Comparison of ENCODE assay signal across 1 cellular context in the genomic region with DNA sequence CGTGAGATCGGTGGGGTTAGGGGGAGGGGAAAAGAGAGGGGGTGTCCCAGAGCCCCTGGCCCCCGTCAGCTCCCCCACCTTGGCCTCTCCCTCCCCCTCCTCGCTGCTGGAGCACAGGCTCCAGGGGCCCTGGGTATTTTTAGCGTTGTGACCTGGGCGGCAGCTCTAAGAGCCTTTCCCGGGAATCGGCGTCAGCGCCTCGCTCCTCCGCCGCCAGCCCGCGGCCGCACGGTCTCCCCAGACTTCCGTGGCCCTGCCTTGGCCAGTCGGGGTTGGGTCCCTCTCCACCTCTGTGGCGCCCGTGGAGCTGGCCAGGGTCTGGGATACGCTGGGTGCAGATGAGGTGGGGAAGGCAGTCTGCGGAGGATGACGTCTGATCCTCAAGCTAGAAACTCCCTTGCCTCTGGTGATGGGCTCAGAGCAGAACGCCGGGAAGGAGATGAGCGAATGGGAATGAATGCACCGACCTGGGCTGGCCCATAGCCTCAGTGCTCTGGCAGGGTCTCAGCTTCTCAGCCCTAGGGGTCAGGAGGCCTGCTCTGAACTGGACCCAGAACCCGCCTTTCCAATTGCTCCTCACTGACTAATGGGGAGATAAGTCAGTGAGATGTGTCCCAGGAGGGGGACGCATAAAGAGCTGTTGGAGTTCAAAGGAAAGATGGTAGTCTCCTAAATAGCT.
TF ChIP-seq lines count a peak whose summit lies in the region.

No MANE protein-coding gene starts in this region.

TF ChIP-seq in GM12878, 131 proteins besides CTCF, POLR2A, EP300 and RAD21:
- TF ChIP-seq EGR1 (IDR thresholded peaks at IDR 0.05; ENCODE audit: borderline replicate concordance in 1 of 2, low read depth in 2 of 2, low read length in 2 of 2) (no peak), BHLHE40 (IDR thresholded peaks at IDR 0.05; ENCODE audit: borderline replicate concordance in 1 of 2, low read depth in 2 of 2, low read length in 1 of 2) (no peak), BCL11A (IDR thresholded peaks at IDR 0.05; ENCODE audit: low read depth, low read length) (no peak), SIX5 (IDR thresholded peaks at IDR 0.05; ENCODE audit: low read depth, low read length, severe bottlenecking) (no peak), ATF7 (IDR thresholded peaks at IDR 0.05; ENCODE audit: low read depth) (no peak), MYB (IDR thresholded peaks at IDR 0.05; ENCODE audit: borderline replicate concordance, low read depth, low read length) (no peak), STAT3 (IDR thresholded peaks at IDR 0.05; ENCODE audit: low read depth, low read length) (no peak), MEF2B (IDR thresholded peaks at IDR 0.05; ENCODE audit: partially characterized antibody, poor library complexity, severe bottlenecking) (no peak), SMAD1 (IDR thresholded peaks at IDR 0.05; ENCODE audit: low read depth, partially characterized antibody) (no peak), RCOR1 (conservative IDR thresholded peaks at IDR 0.05; ENCODE audit: low read depth, low read length) (no peak), ESRRA (IDR thresholded peaks at IDR 0.05; ENCODE audit: low read length) (no peak), EZH2 (IDR thresholded peaks at IDR 0.05; ENCODE audit: borderline replicate concordance, control insufficient read depth, low read depth, low read length) (no peak), SIN3A (IDR thresholded peaks at IDR 0.05; ENCODE audit: low read depth, low read length) (no peak)
- TF ChIP-seq, protein P1, sequence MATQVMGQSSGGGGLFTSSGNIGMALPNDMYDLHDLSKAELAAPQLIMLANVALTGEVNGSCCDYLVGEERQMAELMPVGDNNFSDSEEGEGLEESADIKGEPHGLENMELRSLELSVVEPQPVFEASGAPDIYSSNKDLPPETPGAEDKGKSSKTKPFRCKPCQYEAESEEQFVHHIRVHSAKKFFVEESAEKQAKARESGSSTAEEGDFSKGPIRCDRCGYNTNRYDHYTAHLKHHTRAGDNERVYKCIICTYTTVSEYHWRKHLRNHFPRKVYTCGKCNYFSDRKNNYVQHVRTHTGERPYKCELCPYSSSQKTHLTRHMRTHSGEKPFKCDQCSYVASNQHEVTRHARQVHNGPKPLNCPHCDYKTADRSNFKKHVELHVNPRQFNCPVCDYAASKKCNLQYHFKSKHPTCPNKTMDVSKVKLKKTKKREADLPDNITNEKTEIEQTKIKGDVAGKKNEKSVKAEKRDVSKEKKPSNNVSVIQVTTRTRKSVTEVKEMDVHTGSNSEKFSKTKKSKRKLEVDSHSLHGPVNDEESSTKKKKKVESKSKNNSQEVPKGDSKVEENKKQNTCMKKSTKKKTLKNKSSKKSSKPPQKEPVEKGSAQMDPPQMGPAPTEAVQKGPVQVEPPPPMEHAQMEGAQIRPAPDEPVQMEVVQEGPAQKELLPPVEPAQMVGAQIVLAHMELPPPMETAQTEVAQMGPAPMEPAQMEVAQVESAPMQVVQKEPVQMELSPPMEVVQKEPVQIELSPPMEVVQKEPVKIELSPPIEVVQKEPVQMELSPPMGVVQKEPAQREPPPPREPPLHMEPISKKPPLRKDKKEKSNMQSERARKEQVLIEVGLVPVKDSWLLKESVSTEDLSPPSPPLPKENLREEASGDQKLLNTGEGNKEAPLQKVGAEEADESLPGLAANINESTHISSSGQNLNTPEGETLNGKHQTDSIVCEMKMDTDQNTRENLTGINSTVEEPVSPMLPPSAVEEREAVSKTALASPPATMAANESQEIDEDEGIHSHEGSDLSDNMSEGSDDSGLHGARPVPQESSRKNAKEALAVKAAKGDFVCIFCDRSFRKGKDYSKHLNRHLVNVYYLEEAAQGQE (IDR thresholded peaks at IDR 0.05; ENCODE audit: low read depth, low read length) = no peak
- TF ChIP-seq, protein P2, sequence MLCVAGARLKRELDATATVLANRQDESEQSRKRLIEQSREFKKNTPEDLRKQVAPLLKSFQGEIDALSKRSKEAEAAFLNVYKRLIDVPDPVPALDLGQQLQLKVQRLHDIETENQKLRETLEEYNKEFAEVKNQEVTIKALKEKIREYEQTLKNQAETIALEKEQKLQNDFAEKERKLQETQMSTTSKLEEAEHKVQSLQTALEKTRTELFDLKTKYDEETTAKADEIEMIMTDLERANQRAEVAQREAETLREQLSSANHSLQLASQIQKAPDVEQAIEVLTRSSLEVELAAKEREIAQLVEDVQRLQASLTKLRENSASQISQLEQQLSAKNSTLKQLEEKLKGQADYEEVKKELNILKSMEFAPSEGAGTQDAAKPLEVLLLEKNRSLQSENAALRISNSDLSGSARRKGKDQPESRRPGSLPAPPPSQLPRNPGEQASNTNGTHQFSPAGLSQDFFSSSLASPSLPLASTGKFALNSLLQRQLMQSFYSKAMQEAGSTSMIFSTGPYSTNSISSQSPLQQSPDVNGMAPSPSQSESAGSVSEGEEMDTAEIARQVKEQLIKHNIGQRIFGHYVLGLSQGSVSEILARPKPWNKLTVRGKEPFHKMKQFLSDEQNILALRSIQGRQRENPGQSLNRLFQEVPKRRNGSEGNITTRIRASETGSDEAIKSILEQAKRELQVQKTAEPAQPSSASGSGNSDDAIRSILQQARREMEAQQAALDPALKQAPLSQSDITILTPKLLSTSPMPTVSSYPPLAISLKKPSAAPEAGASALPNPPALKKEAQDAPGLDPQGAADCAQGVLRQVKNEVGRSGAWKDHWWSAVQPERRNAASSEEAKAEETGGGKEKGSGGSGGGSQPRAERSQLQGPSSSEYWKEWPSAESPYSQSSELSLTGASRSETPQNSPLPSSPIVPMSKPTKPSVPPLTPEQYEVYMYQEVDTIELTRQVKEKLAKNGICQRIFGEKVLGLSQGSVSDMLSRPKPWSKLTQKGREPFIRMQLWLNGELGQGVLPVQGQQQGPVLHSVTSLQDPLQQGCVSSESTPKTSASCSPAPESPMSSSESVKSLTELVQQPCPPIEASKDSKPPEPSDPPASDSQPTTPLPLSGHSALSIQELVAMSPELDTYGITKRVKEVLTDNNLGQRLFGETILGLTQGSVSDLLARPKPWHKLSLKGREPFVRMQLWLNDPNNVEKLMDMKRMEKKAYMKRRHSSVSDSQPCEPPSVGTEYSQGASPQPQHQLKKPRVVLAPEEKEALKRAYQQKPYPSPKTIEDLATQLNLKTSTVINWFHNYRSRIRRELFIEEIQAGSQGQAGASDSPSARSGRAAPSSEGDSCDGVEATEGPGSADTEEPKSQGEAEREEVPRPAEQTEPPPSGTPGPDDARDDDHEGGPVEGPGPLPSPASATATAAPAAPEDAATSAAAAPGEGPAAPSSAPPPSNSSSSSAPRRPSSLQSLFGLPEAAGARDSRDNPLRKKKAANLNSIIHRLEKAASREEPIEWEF (IDR thresholded peaks at IDR 0.05; ENCODE audit: insufficient replicate concordance, low read depth, low read length) = no peak
- TF ChIP-seq, protein P3, sequence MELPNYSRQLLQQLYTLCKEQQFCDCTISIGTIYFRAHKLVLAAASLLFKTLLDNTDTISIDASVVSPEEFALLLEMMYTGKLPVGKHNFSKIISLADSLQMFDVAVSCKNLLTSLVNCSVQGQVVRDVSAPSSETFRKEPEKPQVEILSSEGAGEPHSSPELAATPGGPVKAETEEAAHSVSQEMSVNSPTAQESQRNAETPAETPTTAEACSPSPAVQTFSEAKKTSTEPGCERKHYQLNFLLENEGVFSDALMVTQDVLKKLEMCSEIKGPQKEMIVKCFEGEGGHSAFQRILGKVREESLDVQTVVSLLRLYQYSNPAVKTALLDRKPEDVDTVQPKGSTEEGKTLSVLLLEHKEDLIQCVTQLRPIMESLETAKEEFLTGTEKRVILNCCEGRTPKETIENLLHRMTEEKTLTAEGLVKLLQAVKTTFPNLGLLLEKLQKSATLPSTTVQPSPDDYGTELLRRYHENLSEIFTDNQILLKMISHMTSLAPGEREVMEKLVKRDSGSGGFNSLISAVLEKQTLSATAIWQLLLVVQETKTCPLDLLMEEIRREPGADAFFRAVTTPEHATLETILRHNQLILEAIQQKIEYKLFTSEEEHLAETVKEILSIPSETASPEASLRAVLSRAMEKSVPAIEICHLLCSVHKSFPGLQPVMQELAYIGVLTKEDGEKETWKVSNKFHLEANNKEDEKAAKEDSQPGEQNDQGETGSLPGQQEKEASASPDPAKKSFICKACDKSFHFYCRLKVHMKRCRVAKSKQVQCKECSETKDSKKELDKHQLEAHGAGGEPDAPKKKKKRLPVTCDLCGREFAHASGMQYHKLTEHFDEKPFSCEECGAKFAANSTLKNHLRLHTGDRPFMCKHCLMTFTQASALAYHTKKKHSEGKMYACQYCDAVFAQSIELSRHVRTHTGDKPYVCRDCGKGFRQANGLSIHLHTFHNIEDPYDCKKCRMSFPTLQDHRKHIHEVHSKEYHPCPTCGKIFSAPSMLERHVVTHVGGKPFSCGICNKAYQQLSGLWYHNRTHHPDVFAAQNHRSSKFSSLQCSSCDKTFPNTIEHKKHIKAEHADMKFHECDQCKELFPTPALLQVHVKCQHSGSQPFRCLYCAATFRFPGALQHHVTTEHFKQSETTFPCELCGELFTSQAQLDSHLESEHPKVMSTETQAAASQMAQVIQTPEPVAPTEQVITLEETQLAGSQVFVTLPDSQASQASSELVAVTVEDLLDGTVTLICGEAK (IDR thresholded peaks at IDR 0.05; ENCODE audit: borderline replicate concordance) = no peak
- TF ChIP-seq, protein P4, sequence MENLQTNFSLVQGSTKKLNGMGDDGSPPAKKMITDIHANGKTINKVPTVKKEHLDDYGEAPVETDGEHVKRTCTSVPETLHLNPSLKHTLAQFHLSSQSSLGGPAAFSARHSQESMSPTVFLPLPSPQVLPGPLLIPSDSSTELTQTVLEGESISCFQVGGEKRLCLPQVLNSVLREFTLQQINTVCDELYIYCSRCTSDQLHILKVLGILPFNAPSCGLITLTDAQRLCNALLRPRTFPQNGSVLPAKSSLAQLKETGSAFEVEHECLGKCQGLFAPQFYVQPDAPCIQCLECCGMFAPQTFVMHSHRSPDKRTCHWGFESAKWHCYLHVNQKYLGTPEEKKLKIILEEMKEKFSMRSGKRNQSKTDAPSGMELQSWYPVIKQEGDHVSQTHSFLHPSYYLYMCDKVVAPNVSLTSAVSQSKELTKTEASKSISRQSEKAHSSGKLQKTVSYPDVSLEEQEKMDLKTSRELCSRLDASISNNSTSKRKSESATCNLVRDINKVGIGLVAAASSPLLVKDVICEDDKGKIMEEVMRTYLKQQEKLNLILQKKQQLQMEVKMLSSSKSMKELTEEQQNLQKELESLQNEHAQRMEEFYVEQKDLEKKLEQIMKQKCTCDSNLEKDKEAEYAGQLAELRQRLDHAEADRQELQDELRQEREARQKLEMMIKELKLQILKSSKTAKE (IDR thresholded peaks at IDR 0.05; ENCODE audit: low read depth, poor library complexity, severe bottlenecking) = no peak
TF ChIP-seq in GM12878: peak in this region for 0.
